In genomic region chr5:137086289-137086838, GRCh38 we compare ENCODE assay signal across 16 cellular contexts.
"Had no signal": no experiment of that assay in that cellular context is flagged by ENCODE, and none has a peak within 500 bp of the region (broad histone marks: within the 10 kb centered on the region; RNA-seq: fewer than 3 reads in every experiment).

No MANE protein-coding gene starts in this region.

- H3K27ac ChIP-seq: brain microvascular endothelial cell, esophagus muscularis mucosa, prostate gland, upper lobe of right lung had no signal

- DNase-seq: activated CD4-positive, alpha-beta T cell treated with anti-CD3 and anti-CD28 coated beads, Interleukin-2, amount 50 U/mL, for 1 hour; brain microvascular endothelial cell; glutamatergic neuron; left colon; mucosa of descending colon; natural killer cell; occipital lobe; stimulated activated CD4-positive, alpha-beta T cell treated with anti-CD3 and anti-CD28 coated beads, Interleukin-2, amount 100 ng/mL, for 24 hours; stimulated activated naive B cell treated with anti-CD40 and anti-IgM and Interleukin-4, amounts not matched to agents 10 μg/mL and 1 μg/mL and 100 μg/mL, for 72 hours; upper lobe of right lung had no signal

- H3K36me3 ChIP-seq: brain microvascular endothelial cell, esophagus muscularis mucosa, prostate gland, upper lobe of right lung had no signal

- H3K27me3 Mint-ChIP-seq: activated naive CD4-positive, alpha-beta T cell treated with anti-CD3 and anti-CD28 coated beads, Interleukin-2, amount 50 U/mL, for 24 hours; stimulated activated naive B cell treated with anti-CD40 and anti-IgM and Interleukin-4, amounts not matched to agents 10 μg/mL and 1 μg/mL and 100 μg/mL, for 72 hours had no signal

- H3K9me3 ChIP-seq: esophagus muscularis mucosa, mucosa of descending colon, prostate gland, upper lobe of right lung had no signal

- H3K4me1 ChIP-seq: prostate gland, upper lobe of right lung had no signal

- ATAC-seq: left colon; mucosa of descending colon; natural killer cell; sciatic nerve; stimulated activated naive B cell treated with anti-CD40 and anti-IgM and Interleukin-4, amounts not matched to agents 10 μg/mL and 1 μg/mL and 100 μg/mL, for 72 hours; upper lobe of right lung had no signal

- H3K27ac Mint-ChIP-seq: activated naive CD4-positive, alpha-beta T cell treated with anti-CD3 and anti-CD28 coated beads, Interleukin-2, amount 50 U/mL, for 24 hours; activated T-helper 2 cell treated with anti-CD3 and anti-CD28 coated beads, Interferon-gamma antibody, Interleukin-2, Interleukin-4, amounts not matched to agents 10 μg/mL and 5 μg/mL and 100 μg/mL, durations not matched to agents 14 hours and 24 hours and 36 hours; natural killer cell; stimulated activated naive B cell treated with anti-CD40 and anti-IgM and Interleukin-4, amounts not matched to agents 10 μg/mL and 1 μg/mL and 100 μg/mL, for 72 hours had no signal

- FAIRE-seq: endometrium had no signal

- H3K4me3 ChIP-seq: esophagus muscularis mucosa, mucosa of descending colon, prostate gland, upper lobe of right lung had no signal

- H3K4me3 Mint-ChIP-seq: activated naive CD4-positive, alpha-beta T cell treated with anti-CD3 and anti-CD28 coated beads, Interleukin-2, amount 50 U/mL, for 24 hours; natural killer cell; stimulated activated naive B cell treated with anti-CD40 and anti-IgM and Interleukin-4, amounts not matched to agents 10 μg/mL and 1 μg/mL and 100 μg/mL, for 72 hours had no signal

- H3K4me1 Mint-ChIP-seq: activated naive CD4-positive, alpha-beta T cell treated with anti-CD3 and anti-CD28 coated beads, Interleukin-2, amount 50 U/mL, for 24 hours; natural killer cell; stimulated activated naive B cell treated with anti-CD40 and anti-IgM and Interleukin-4, amounts not matched to agents 10 μg/mL and 1 μg/mL and 100 μg/mL, for 72 hours had no signal

- H3K36me3 Mint-ChIP-seq: activated naive CD4-positive, alpha-beta T cell treated with anti-CD3 and anti-CD28 coated beads, Interleukin-2, amount 50 U/mL, for 24 hours; natural killer cell; stimulated activated naive B cell treated with anti-CD40 and anti-IgM and Interleukin-4, amounts not matched to agents 10 μg/mL and 1 μg/mL and 100 μg/mL, for 72 hours had no signal

- H3K9me3 Mint-ChIP-seq: activated naive CD4-positive, alpha-beta T cell treated with anti-CD3 and anti-CD28 coated beads, Interleukin-2, amount 50 U/mL, for 24 hours; activated T-helper 2 cell treated with anti-CD3 and anti-CD28 coated beads, Interferon-gamma antibody, Interleukin-2, Interleukin-4, amounts not matched to agents 10 μg/mL and 5 μg/mL and 100 μg/mL, durations not matched to agents 14 hours and 24 hours and 36 hours; natural killer cell; stimulated activated naive B cell treated with anti-CD40 and anti-IgM and Interleukin-4, amounts not matched to agents 10 μg/mL and 1 μg/mL and 100 μg/mL, for 72 hours had no signal

- H3K27me3 ChIP-seq: brain microvascular endothelial cell, upper lobe of right lung had no signal
